Comparison of ENCODE assay signal across 15 cellular contexts in the genomic region with DNA sequence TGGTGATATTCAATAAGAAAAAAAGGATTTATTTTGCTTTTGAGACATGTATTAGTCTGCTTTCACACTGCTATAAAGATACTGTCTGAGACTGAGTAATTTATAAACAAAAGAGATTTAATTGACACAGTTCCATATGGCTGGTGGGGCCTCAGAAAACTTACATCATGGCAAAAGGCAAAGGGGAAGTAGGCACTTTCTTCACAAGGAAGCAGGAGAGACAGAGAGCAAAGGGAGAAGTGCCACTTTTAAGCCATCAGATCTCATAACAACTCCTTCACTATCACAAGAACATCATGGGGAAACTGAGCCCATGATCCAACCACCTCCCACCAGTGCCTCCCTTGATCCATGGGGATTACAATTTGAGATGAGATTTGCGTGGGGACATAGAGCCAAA. TPM values are rescaled to one million over a fixed set of nuclear protein-coding genes. Genes with fewer than 3 reads are reported as not detected.
DNase-seq lines count a peak whose midpoint lies in the region; ATAC-seq and TF ChIP-seq lines count a peak whose summit lies in the region.
"Had no signal": no experiment of that assay in that cellular context is flagged by ENCODE, and none has a peak within 500 bp of the region (broad histone marks: within the 10 kb centered on the region; RNA-seq: fewer than 3 reads in every experiment).

No MANE protein-coding gene starts in this region.

- TF ChIP-seq RAD21 in SK-N-SH (IDR thresholded peaks at IDR 0.05; ENCODE audit: low read length) = no peak

- no peaks in the 10 kb centered on the region for H3K9me2 ChIP-seq in SK-N-SH

- H2AFZ ChIP-seq in SK-N-SH (ENCODE audit: low read depth) = no peak overlapping the region

- H3K4me3 ChIP-seq in NB4 (ENCODE audit: low read depth, low read length) (no peak overlapping the region), lower lobe of right lung (no peak overlapping the region), SK-N-SH (ENCODE audit: low read depth in 2 of 2, low read length in 1 of 2) (no peak overlapping the region)
- H3K4me3 ChIP-seq: GM12878 had no signal

- no peaks in the 10 kb centered on the region for H4K20me1 ChIP-seq in SK-N-SH (ENCODE audit: insufficient read depth)

- no peak for TF ChIP-seq EP300 in SK-N-SH (IDR thresholded peaks at IDR 0.05; ENCODE audit: borderline replicate concordance in 1 of 2, low read depth in 1 of 2, low read length in 1 of 2)

- peak; percentile 24 to 50 for ATAC-seq in lower lobe of right lung
- no peak for ATAC-seq in Right ventricle myocardium inferior
- ATAC-seq in GM21381 (IDR thresholded peaks at IDR 0.05; ENCODE audit: unreplicated experiment) = no peak
- ATAC-seq: GM12878 had no signal

- H3K4me2 ChIP-seq in SK-N-SH = no peak overlapping the region

- no peaks in the 10 kb centered on the region for H3K79me2 ChIP-seq in SK-N-SH (ENCODE audit: insufficient read depth)

- H3K36me3 ChIP-seq in lower lobe of right lung (no peaks in the 10 kb centered on the region), SK-N-SH (replicated peaks in 1 of 2; ENCODE audit: control insufficient read depth in 1 of 2, insufficient read depth in 2 of 2, low read length in 1 of 2) (peaks cover 0 to 10% of the 10 kb centered on the region in 2 experiments)

- TF ChIP-seq POLR2A in NB4 (IDR thresholded peaks at IDR 0.05; ENCODE audit: extremely low read depth, insufficient read length) = no peak

- intact Hi-C loops in lower lobe of right lung (cut with DNase I) (no loop called here), Right ventricle myocardium inferior (cut with DNase I) (no loop called here)

- 58% methylated on average over 1 of the region's 1 CpG for WGBS in SK-N-SH (ENCODE audit: low lambda C conversion rate)

- no peaks in the 10 kb centered on the region for H3K9me3 ChIP-seq in lower lobe of right lung
- no peaks in the 10 kb centered on the region for H3K9me3 ChIP-seq in SK-N-SH

- TF ChIP-seq CTCF in NB4 (IDR thresholded peaks at IDR 0.05; ENCODE audit: low read depth, low read length) = no peak
- no peak for TF ChIP-seq CTCF in lower lobe of right lung (IDR thresholded peaks at IDR 0.05)
- TF ChIP-seq CTCF in SK-N-SH (IDR thresholded peaks at IDR 0.05) = no peak

- H3K27ac ChIP-seq in lower lobe of right lung (no peak overlapping the region), SK-N-SH (ENCODE audit: low read depth in 2 of 2, low read length in 1 of 2) (no peak overlapping the region)

- H3K4me1 ChIP-seq in lower lobe of right lung (no peaks in the 10 kb centered on the region), SK-N-SH (ENCODE audit: control insufficient read depth in 1 of 2, insufficient read depth in 2 of 2, low read depth in 1 of 2, low read length in 1 of 2) (peaks cover 0 to 3% of the 10 kb centered on the region in 2 experiments; a peak in 1 of 4 replicates)

- no peaks in the 10 kb centered on the region for H3F3A ChIP-seq in SK-N-SH (replicated peaks; ENCODE audit: insufficient read depth)

- POLR2A ChIA-PET in SK-N-SH (lab: Yijun Ruan, JAX) = no interaction called here

- CTCF ChIA-PET in SK-N-SH (lab: Yijun Ruan, JAX) = interaction anchor here (1.7 kb wide), 1 partner anchor 11 kb away, joined by 6 read pairs; no protein-coding TSS in a partner anchor

- DNase-seq in CD1c-positive myeloid dendritic cell (ENCODE audit: extremely low spot score) = peak; percentile 53
- DNase-seq in NB4 (ENCODE audit: low read depth) = peak; percentile 70
- peak; percentile 71 for DNase-seq in SIG-M5 treated with dmso at 0.1 percent for 504 hours (lab: John Stamatoyannopoulos, UW; ENCODE audit: unreplicated experiment)
- no peak for DNase-seq in lower lobe of right lung
- DNase-seq in Right ventricle myocardium inferior (ENCODE audit: missing footprints) = no peak
- DNase-seq in SK-N-SH = no peak
- DNase-seq: CD4-positive, alpha-beta memory T cell; EL; NCI-H1105 treated with DMSO at 0.1 percent for 48 hours; NCI-H1694; NCI-H2081 treated with DMSO at 0.1 percent for 48 hours; NCI-H774 had no signal

- H3K27me3 ChIP-seq in lower lobe of right lung (ENCODE audit: low read depth) (no peaks in the 10 kb centered on the region), SK-N-SH (ENCODE audit: insufficient read depth) (no peaks in the 10 kb centered on the region)

- no peak overlapping the region for H3K9ac ChIP-seq in SK-N-SH

TF ChIP-seq in SK-N-SH, 30 proteins besides CTCF, POLR2A, EP300 and RAD21:
- TF ChIP-seq IRF3 (IDR thresholded peaks at IDR 0.05; ENCODE audit: low read depth, low read length) (no peak), GABPA (IDR thresholded peaks at IDR 0.05; ENCODE audit: low read depth) (no peak), RFX5 (IDR thresholded peaks at IDR 0.05; ENCODE audit: low read length) (no peak), CHD2 (IDR thresholded peaks at IDR 0.05; ENCODE audit: low read length, partially characterized antibody) (no peak), TCF12 (IDR thresholded peaks at IDR 0.05) (no peak), MAX (IDR thresholded peaks at IDR 0.05; ENCODE audit: low read depth) (no peak), RXRA (IDR thresholded peaks at IDR 0.05; ENCODE audit: borderline replicate concordance, low read depth) (no peak), RCOR1 (IDR thresholded peaks at IDR 0.05; ENCODE audit: low read length) (no peak), FOXJ3 (CRISPR knock-in tag; IDR thresholded peaks at IDR 0.05) (no peak), TEAD4 (IDR thresholded peaks at IDR 0.05; ENCODE audit: borderline replicate concordance, insufficient read depth) (no peak), MXI1 (IDR thresholded peaks at IDR 0.05; ENCODE audit: low read depth, low read length) (no peak), JUND (IDR thresholded peaks at IDR 0.05) (no peak)
- TF ChIP-seq, protein P1, sequence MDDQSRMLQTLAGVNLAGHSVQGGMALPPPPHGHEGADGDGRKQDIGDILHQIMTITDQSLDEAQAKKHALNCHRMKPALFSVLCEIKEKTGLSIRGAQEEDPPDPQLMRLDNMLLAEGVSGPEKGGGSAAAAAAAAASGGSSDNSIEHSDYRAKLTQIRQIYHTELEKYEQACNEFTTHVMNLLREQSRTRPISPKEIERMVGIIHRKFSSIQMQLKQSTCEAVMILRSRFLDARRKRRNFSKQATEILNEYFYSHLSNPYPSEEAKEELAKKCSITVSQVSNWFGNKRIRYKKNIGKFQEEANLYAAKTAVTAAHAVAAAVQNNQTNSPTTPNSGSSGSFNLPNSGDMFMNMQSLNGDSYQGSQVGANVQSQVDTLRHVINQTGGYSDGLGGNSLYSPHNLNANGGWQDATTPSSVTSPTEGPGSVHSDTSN (IDR thresholded peaks at IDR 0.05) = no peak
- TF ChIP-seq, protein P2, sequence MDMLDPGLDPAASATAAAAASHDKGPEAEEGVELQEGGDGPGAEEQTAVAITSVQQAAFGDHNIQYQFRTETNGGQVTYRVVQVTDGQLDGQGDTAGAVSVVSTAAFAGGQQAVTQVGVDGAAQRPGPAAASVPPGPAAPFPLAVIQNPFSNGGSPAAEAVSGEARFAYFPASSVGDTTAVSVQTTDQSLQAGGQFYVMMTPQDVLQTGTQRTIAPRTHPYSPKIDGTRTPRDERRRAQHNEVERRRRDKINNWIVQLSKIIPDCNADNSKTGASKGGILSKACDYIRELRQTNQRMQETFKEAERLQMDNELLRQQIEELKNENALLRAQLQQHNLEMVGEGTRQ (IDR thresholded peaks at IDR 0.05; ENCODE audit: borderline replicate concordance, low read depth, low read length) = no peak
- TF ChIP-seq, protein P3, sequence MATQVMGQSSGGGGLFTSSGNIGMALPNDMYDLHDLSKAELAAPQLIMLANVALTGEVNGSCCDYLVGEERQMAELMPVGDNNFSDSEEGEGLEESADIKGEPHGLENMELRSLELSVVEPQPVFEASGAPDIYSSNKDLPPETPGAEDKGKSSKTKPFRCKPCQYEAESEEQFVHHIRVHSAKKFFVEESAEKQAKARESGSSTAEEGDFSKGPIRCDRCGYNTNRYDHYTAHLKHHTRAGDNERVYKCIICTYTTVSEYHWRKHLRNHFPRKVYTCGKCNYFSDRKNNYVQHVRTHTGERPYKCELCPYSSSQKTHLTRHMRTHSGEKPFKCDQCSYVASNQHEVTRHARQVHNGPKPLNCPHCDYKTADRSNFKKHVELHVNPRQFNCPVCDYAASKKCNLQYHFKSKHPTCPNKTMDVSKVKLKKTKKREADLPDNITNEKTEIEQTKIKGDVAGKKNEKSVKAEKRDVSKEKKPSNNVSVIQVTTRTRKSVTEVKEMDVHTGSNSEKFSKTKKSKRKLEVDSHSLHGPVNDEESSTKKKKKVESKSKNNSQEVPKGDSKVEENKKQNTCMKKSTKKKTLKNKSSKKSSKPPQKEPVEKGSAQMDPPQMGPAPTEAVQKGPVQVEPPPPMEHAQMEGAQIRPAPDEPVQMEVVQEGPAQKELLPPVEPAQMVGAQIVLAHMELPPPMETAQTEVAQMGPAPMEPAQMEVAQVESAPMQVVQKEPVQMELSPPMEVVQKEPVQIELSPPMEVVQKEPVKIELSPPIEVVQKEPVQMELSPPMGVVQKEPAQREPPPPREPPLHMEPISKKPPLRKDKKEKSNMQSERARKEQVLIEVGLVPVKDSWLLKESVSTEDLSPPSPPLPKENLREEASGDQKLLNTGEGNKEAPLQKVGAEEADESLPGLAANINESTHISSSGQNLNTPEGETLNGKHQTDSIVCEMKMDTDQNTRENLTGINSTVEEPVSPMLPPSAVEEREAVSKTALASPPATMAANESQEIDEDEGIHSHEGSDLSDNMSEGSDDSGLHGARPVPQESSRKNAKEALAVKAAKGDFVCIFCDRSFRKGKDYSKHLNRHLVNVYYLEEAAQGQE (IDR thresholded peaks at IDR 0.05; ENCODE audit: low read depth, low read length) = no peak
TF ChIP-seq in SK-N-SH: peak in this region for 0.

RNA-seq across cellular contexts. Expression of gene BHLHE41, which starts 43.9 kb away (rescaled TPM):
- total RNA-seq in lower lobe of right lung (125 TPM), Right ventricle myocardium inferior (34.5 TPM)
- polyA plus RNA-seq in SK-N-SH (2012; rRNA removed) = 12.8 and 16.1 TPM in 2 replicates
- polyA plus RNA-seq in SK-N-SH (2012; cell fraction: cytosol; rRNA removed) = 11.9 and 14.0 TPM in 2 replicates
- 58.3 and 79.5 TPM in 2 replicates for polyA plus RNA-seq in SK-N-SH (2012; cell fraction: nucleus; rRNA removed)
- total RNA-seq: T-helper 1 cell treated with Interleukin-12 subunit alpha and Interleukin-12 subunit beta and Interleukin-4 antibody, amounts not matched to agents 30 ng/mL and 1 ng/mL, for 36 hours had no signal
- polyA plus RNA-seq: CD4-positive, alpha-beta memory T cell had no signal

Comparison
In these comparisons a context has a peak if more than half of its experiments do, and no peak if none do; other contexts are left out.
1. DNase-seq: peak in CD1c-positive myeloid dendritic cell (single experiment), NB4 (single experiment) and SIG-M5 treated with dmso at 0.1 percent for 504 hours (single experiment); none in lower lobe of right lung (single experiment), Right ventricle myocardium inferior (single experiment) and SK-N-SH (single experiment).
2. ATAC-seq: peak in lower lobe of right lung (2 of 2); none in Right ventricle myocardium inferior (single experiment) and GM21381 (single experiment).